18 cellular contexts compared by ENCODE assay signal in genomic region chr4:107219681-107220080, GRCh38.
DNase-seq lines count a peak whose midpoint lies in the region; ATAC-seq, FAIRE-seq and TF ChIP-seq lines count a peak whose summit lies in the region.
"Had no signal": no experiment of that assay in that cellular context is flagged by ENCODE, and none has a peak within 500 bp of the region (broad histone marks: within the 10 kb centered on the region; RNA-seq: fewer than 3 reads in every experiment).

No MANE protein-coding gene starts in this region.

- BruUV-seq in MCF 10A (replicated peaks; lab: Mats Ljungman, UMichigan) = no TSS peak

- no peak overlapping the region for H3K27ac Mint-ChIP-seq in MCF 10A (ENCODE audit: low read depth, unreplicated experiment)
- H3K27ac Mint-ChIP-seq: CD8-positive, alpha-beta memory T cell had no signal

- no peak overlapping the region for H3K4me3 ChIP-seq in astrocyte of the spinal cord (ENCODE audit: low read depth, low read length)
- no peak overlapping the region for H3K4me3 ChIP-seq in foreskin fibroblast (ENCODE audit: low read depth in 1 of 2, low read length in 2 of 2)
- no peak overlapping the region for H3K4me3 ChIP-seq in vagina
- H3K4me3 ChIP-seq: SK-N-MC had no signal

- intact Hi-C loops in MCF 10A (cut with micrococcal nuclease) = no loop called here
- intact Hi-C loops in vagina (cut with DNase I) = no loop called here

- DNase-seq in NCI-H226 (peak; percentile 24), astrocyte of the spinal cord (ENCODE audit: low read depth, low spot score) (peak; percentile 47), foreskin fibroblast (peak; percentile 17 to 56), MCF 10A (ENCODE audit: unreplicated experiment) (no peak), frontal cortex (ENCODE audit: low spot score in 2 of 2) (no peak), vagina (ENCODE audit: extremely low spot score in 2 of 2) (no peak)
- DNase-seq: ACHN; C1 segment of cervical spinal cord; CD8-positive, alpha-beta memory T cell; NCI-H1436 treated with DMSO at 0.1 percent for 48 hours; NCI-H2029; NCI-H2171 treated with DMSO at 0.1 percent for 48 hours; NCI-H446 treated with DMSO at 0.1 percent for 48 hours; NK-92 treated with Interleukin-12 subunit alpha and Interleukin-12 subunit beta, amount 100 ng/mL, for 24 hours; SHP77 had no signal

- no peaks in the 10 kb centered on the region for H3K27me3 ChIP-seq in vagina

- H3K4me3 Mint-ChIP-seq in MCF 10A (ENCODE audit: unreplicated experiment) = no peak overlapping the region
- H3K4me3 Mint-ChIP-seq: CD8-positive, alpha-beta memory T cell had no signal

- no peaks in the 10 kb centered on the region for H3K27me3 Mint-ChIP-seq in MCF 10A (ENCODE audit: insufficient read depth, unreplicated experiment)
- H3K27me3 Mint-ChIP-seq: CD8-positive, alpha-beta memory T cell had no signal

- CTCF ChIA-PET in MCF 10A (lab: Yijun Ruan, JAX) = interaction anchor here (0.7 kb wide), 1 partner anchor 131 kb away, joined by 3 read pairs; no protein-coding TSS in a partner anchor

- H3K36me3 Mint-ChIP-seq in MCF 10A (ENCODE audit: insufficient read depth, unreplicated experiment) = no peaks in the 10 kb centered on the region
- H3K36me3 Mint-ChIP-seq: CD8-positive, alpha-beta memory T cell had no signal

- no peak overlapping the region for H3K27ac ChIP-seq in vagina
- H3K27ac ChIP-seq: SK-N-MC had no signal

- H3K36me3 ChIP-seq in vagina = no peaks in the 10 kb centered on the region

- ATAC-seq in HG03521 (IDR thresholded peaks at IDR 0.05; ENCODE audit: unreplicated experiment) = no peak

- no peaks in the 10 kb centered on the region for H3K4me1 Mint-ChIP-seq in MCF 10A (ENCODE audit: insufficient read depth, unreplicated experiment)
- H3K4me1 Mint-ChIP-seq: CD8-positive, alpha-beta memory T cell had no signal

- H3K4me1 ChIP-seq in vagina = no peaks in the 10 kb centered on the region

- POLR2A ChIA-PET in MCF 10A (lab: Yijun Ruan, JAX) = no interaction called here

- FAIRE-seq in frontal cortex (lab: Jason Lieb, UNC) = no peak
- FAIRE-seq: D721Med had no signal

- in situ Hi-C loops in astrocyte of the spinal cord (cut with HindIII; ENCODE audit: low sequenced_read_pairs) = no loop called here

- H3K9me3 ChIP-seq in vagina = no peaks in the 10 kb centered on the region

- no peak for TF ChIP-seq CTCF in astrocyte of the spinal cord (IDR thresholded peaks at IDR 0.05; ENCODE audit: low read depth, low read length)
- TF ChIP-seq CTCF in foreskin fibroblast (IDR thresholded peaks at IDR 0.05; ENCODE audit: low read depth, low read length) = no peak
- TF ChIP-seq CTCF in MCF 10A (IDR thresholded peaks at IDR 0.05; ENCODE audit: unreplicated experiment) = no peak
- TF ChIP-seq CTCF in vagina (IDR thresholded peaks at IDR 0.05) = no peak

- no peak for TF ChIP-seq POLR2A in vagina (IDR thresholded peaks at IDR 0.05)

- no peaks in the 10 kb centered on the region for H3K9me3 Mint-ChIP-seq in MCF 10A (ENCODE audit: unreplicated experiment)

Comparison
In these comparisons a context has a peak if more than half of its experiments do, and no peak if none do; other contexts are left out.
1. DNase-seq: peak in NCI-H226 (single experiment), astrocyte of the spinal cord (single experiment) and foreskin fibroblast (2 of 2); none in MCF 10A (single experiment), frontal cortex (0 of 2) and vagina (0 of 2).